In genomic region chr3:172511783-172512357, GRCh38 we compare ENCODE assay signal across 2 cellular contexts.
TF ChIP-seq lines count a peak whose summit lies in the region.

No MANE protein-coding gene starts in this region.

TF ChIP-seq in liver, 16 proteins besides CTCF, POLR2A, EP300 and RAD21 (continued from another document):
- TF ChIP-seq ZBTB33 (IDR thresholded peaks at IDR 0.05) (no peak), NR2F2 (IDR thresholded peaks at IDR 0.05) (no peak), FOXA1 (IDR thresholded peaks at IDR 0.05) (no peak), GABPA (IDR thresholded peaks at IDR 0.05 in 1 of 2, conservative IDR thresholded peaks at IDR 0.05 in 1 of 2) (no peak), EGR1 (IDR thresholded peaks at IDR 0.05; ENCODE audit: low read depth in 2 of 2) (no peak), SP1 (IDR thresholded peaks at IDR 0.05) (no peak), ATF3 (IDR thresholded peaks at IDR 0.05) (no peak), RXRA (IDR thresholded peaks at IDR 0.05) (no peak), YY1 (IDR thresholded peaks at IDR 0.05) (no peak)

TF ChIP-seq in HepG2, 621 proteins besides CTCF, POLR2A, EP300 and RAD21 (continued from another document):
- no peak for TF ChIP-seq FUBP1 (CRISPR knock-in tag; IDR thresholded peaks at IDR 0.05; ENCODE audit: borderline replicate concordance)
- TF ChIP-seq FOXC1 (CRISPR knock-in tag; IDR thresholded peaks at IDR 0.05; ENCODE audit: borderline replicate concordance) = no peak
- TF ChIP-seq CSRNP2 (CRISPR knock-in tag; conservative IDR thresholded peaks at IDR 0.05; ENCODE audit: low read depth) = no peak
- TF ChIP-seq ZFP82 (CRISPR knock-in tag; IDR thresholded peaks at IDR 0.05; ENCODE audit: borderline replicate concordance) = no peak
- TF ChIP-seq XBP1 (CRISPR knock-in tag; IDR thresholded peaks at IDR 0.05) = no peak
- TF ChIP-seq ZNF512 (CRISPR knock-in tag; IDR thresholded peaks at IDR 0.05) = no peak
- TF ChIP-seq ZNF224 (CRISPR knock-in tag; IDR thresholded peaks at IDR 0.05) = no peak
- no peak for TF ChIP-seq ADNP (CRISPR knock-in tag; IDR thresholded peaks at IDR 0.05)
- no peak for TF ChIP-seq RFXAP (CRISPR knock-in tag; IDR thresholded peaks at IDR 0.05; ENCODE audit: borderline replicate concordance)
- TF ChIP-seq ZNF33B (CRISPR knock-in tag; IDR thresholded peaks at IDR 0.05) = no peak
- TF ChIP-seq KMT2A (CRISPR knock-in tag; IDR thresholded peaks at IDR 0.05) = no peak
- TF ChIP-seq HOXA7 (CRISPR knock-in tag; IDR thresholded peaks at IDR 0.05) = no peak
- TF ChIP-seq ZNF382 (CRISPR knock-in tag; IDR thresholded peaks at IDR 0.05; ENCODE audit: borderline replicate concordance) = no peak
- no peak for TF ChIP-seq ZBTB40 (IDR thresholded peaks at IDR 0.05)
- no peak for TF ChIP-seq ZBTB40 (CRISPR knock-in tag; IDR thresholded peaks at IDR 0.05)
- no peak for TF ChIP-seq RARA (CRISPR knock-in tag; IDR thresholded peaks at IDR 0.05)
- TF ChIP-seq ZNF17 (CRISPR knock-in tag; IDR thresholded peaks at IDR 0.05) = no peak
- TF ChIP-seq THRA (CRISPR knock-in tag; IDR thresholded peaks at IDR 0.05; ENCODE audit: borderline replicate concordance) = no peak
- TF ChIP-seq SRSF9 (IDR thresholded peaks at IDR 0.05; ENCODE audit: borderline replicate concordance, insufficient read depth, low read depth, low read length, poor library complexity, severe bottlenecking) = no peak
